In the genomic region with DNA sequence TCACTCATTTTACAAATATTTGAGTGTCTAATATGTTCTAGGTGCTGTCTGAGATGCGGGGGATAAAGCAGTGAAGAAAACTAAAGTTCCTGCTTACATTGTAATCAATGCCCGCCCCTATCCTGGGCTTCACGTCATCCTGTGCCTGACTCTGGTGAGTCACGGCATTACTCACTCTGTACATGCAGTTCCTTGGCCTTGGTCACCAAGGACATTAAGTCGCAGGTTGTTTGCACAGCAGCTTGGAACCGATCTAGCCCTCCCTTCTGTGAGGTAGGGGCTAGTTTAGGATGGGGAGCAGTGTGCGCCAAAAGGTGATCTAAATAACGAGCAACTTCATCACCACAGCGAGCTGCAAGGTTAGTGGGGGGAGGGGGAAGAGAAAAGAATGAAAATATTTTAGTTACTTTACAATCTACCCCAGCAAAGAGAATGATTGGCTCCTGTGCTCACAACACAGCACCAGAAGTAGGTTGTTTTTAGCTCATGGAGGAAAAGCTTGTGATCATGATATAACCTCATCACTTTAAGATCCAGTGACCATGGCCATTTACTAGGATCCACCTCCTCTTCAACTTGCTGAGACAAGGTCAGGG, we compare ENCODE assay signal across 8 cellular contexts. TPM values are rescaled to one million over a fixed set of nuclear protein-coding genes. Genes with fewer than 3 reads are reported as not detected.
DNase-seq lines count a peak whose midpoint lies in the region; ATAC-seq and TF ChIP-seq lines count a peak whose summit lies in the region.

No MANE protein-coding gene starts in this region.

- peaks cover 30% of the 10 kb centered on the region for H3K4me1 Mint-ChIP-seq in activated T-helper 2 cell treated with anti-CD3 and anti-CD28 coated beads, Interferon-gamma antibody, Interleukin-2, Interleukin-4, amounts not matched to agents 10 μg/mL and 5 μg/mL and 100 μg/mL, durations not matched to agents 14 hours and 24 hours and 36 hours (ENCODE audit: low read depth)

- peak overlapping the region; percentile 73 to 90 (median 80) for H3K27ac ChIP-seq in stomach

- TF ChIP-seq CTCF in stomach (IDR thresholded peaks at IDR 0.05): no peak

- H3K36me3 ChIP-seq in stomach: no peaks in the 10 kb centered on the region

- no peak for TF ChIP-seq POLR2A in stomach (IDR thresholded peaks at IDR 0.05)

- H3K4me3 ChIP-seq in stomach: no peak overlapping the region

- H3K27me3 Mint-ChIP-seq in activated T-helper 2 cell treated with anti-CD3 and anti-CD28 coated beads, Interferon-gamma antibody, Interleukin-2, Interleukin-4, amounts not matched to agents 10 μg/mL and 5 μg/mL and 100 μg/mL, durations not matched to agents 14 hours and 24 hours and 36 hours (ENCODE audit: low read depth): no peaks in the 10 kb centered on the region

- H3K27ac Mint-ChIP-seq in activated T-helper 2 cell treated with anti-CD3 and anti-CD28 coated beads, Interferon-gamma antibody, Interleukin-2, Interleukin-4, amounts not matched to agents 10 μg/mL and 5 μg/mL and 100 μg/mL, durations not matched to agents 14 hours and 24 hours and 36 hours: peak overlapping the region; percentile 97

- no peak for ATAC-seq in GM21619 (IDR thresholded peaks at IDR 0.05; ENCODE audit: unreplicated experiment)

- no peaks in the 10 kb centered on the region for H3K27me3 ChIP-seq in stomach

- H3K4me1 ChIP-seq in stomach: no peaks in the 10 kb centered on the region

- 26 to 50% (median 34%) methylated on average over 9 of the region's 9 CpGs for WGBS in stomach, 5 donors

- peak overlapping the region; percentile 70 for H3K4me3 Mint-ChIP-seq in activated T-helper 2 cell treated with anti-CD3 and anti-CD28 coated beads, Interferon-gamma antibody, Interleukin-2, Interleukin-4, amounts not matched to agents 10 μg/mL and 5 μg/mL and 100 μg/mL, durations not matched to agents 14 hours and 24 hours and 36 hours (ENCODE audit: low read depth)

- no peaks in the 10 kb centered on the region for H3K9me3 ChIP-seq in stomach

- DNase-seq in activated T-cell treated with anti-CD3 and anti-CD28 coated beads for 24 hours (ENCODE audit: low read depth): peak; percentile 22
- no peak for DNase-seq in activated T-cell treated with anti-CD3 and anti-CD28 coated beads, Interleukin-2, amount 50 U/mL, for 1 hour
- no peak for DNase-seq in activated T-helper 2 cell treated with anti-CD3 and anti-CD28 coated beads, Interferon-gamma antibody, Interleukin-2, Interleukin-4, amounts not matched to agents 10 μg/mL and 5 μg/mL and 100 μg/mL, durations not matched to agents 14 hours and 24 hours and 36 hours (ENCODE audit: low spot score)
- DNase-seq in iPS-NIHi7 (ENCODE audit: extremely low spot score): peak; percentile 10
- DNase-seq in stomach: peak; percentile 81
- no peak for DNase-seq in NCI-H345 (lab: John Stamatoyannopoulos, UW)
- DNase-seq in effector CD8-positive, alpha-beta T cell (lab: John Stamatoyannopoulos, UW): no peak

- peak; percentile 59 for TF ChIP-seq EP300 in stomach (IDR thresholded peaks at IDR 0.05)

- H3K36me3 Mint-ChIP-seq in activated T-helper 2 cell treated with anti-CD3 and anti-CD28 coated beads, Interferon-gamma antibody, Interleukin-2, Interleukin-4, amounts not matched to agents 10 μg/mL and 5 μg/mL and 100 μg/mL, durations not matched to agents 14 hours and 24 hours and 36 hours (ENCODE audit: low read depth): peaks cover 19% of the 10 kb centered on the region

- H3K9me3 Mint-ChIP-seq in activated T-helper 2 cell treated with anti-CD3 and anti-CD28 coated beads, Interferon-gamma antibody, Interleukin-2, Interleukin-4, amounts not matched to agents 10 μg/mL and 5 μg/mL and 100 μg/mL, durations not matched to agents 14 hours and 24 hours and 36 hours: no peaks in the 10 kb centered on the region

- intact Hi-C loops in activated T-helper 2 cell treated with anti-CD3 and anti-CD28 coated beads, Interferon-gamma antibody, Interleukin-2, Interleukin-4, amounts not matched to agents 10 μg/mL and 5 μg/mL and 100 μg/mL, durations not matched to agents 14 hours and 24 hours and 36 hours (cut with micrococcal nuclease): loop anchor here (1.0 to 2.0 kb wide), 6 partner anchors 16 to 344 kb away; a partner anchor contains a TSS
- intact Hi-C loops in stomach (cut with DNase I; ENCODE audit: low total_unique reads): no loop called here

RNA-seq across cellular contexts. Expression of a gene that starts 48.0 kb away (rescaled TPM):
- 31.2 and 34.9 TPM in 2 replicates for total RNA-seq in activated T-helper 2 cell treated with anti-CD3 and anti-CD28 coated beads, Interferon-gamma antibody, Interleukin-2, Interleukin-4, amounts not matched to agents 10 μg/mL and 5 μg/mL and 100 μg/mL, durations not matched to agents 14 hours and 24 hours and 36 hours
- total RNA-seq in stomach: 10 to 100 TPM; 13.0 to 61.1 (median 43.3) TPM
- 10 to 100 TPM; 26.3 to 32.4 (median 31.2) TPM for polyA plus RNA-seq in stomach

Comparison
In these comparisons a context has a peak if more than half of its experiments do, and no peak if none do; other contexts are left out.
1. DNase-seq: peak in activated T-cell treated with anti-CD3 and anti-CD28 coated beads for 24 hours (single experiment), iPS-NIHi7 (single experiment) and stomach (single experiment); none in activated T-cell treated with anti-CD3 and anti-CD28 coated beads, Interleukin-2, amount 50 U/mL, for 1 hour (single experiment), activated T-helper 2 cell treated with anti-CD3 and anti-CD28 coated beads, Interferon-gamma antibody, Interleukin-2, Interleukin-4, amounts not matched to agents 10 μg/mL and 5 μg/mL and 100 μg/mL, durations not matched to agents 14 hours and 24 hours and 36 hours (single experiment), NCI-H345 (single experiment) and effector CD8-positive, alpha-beta T cell (single experiment).